In the genomic region with DNA sequence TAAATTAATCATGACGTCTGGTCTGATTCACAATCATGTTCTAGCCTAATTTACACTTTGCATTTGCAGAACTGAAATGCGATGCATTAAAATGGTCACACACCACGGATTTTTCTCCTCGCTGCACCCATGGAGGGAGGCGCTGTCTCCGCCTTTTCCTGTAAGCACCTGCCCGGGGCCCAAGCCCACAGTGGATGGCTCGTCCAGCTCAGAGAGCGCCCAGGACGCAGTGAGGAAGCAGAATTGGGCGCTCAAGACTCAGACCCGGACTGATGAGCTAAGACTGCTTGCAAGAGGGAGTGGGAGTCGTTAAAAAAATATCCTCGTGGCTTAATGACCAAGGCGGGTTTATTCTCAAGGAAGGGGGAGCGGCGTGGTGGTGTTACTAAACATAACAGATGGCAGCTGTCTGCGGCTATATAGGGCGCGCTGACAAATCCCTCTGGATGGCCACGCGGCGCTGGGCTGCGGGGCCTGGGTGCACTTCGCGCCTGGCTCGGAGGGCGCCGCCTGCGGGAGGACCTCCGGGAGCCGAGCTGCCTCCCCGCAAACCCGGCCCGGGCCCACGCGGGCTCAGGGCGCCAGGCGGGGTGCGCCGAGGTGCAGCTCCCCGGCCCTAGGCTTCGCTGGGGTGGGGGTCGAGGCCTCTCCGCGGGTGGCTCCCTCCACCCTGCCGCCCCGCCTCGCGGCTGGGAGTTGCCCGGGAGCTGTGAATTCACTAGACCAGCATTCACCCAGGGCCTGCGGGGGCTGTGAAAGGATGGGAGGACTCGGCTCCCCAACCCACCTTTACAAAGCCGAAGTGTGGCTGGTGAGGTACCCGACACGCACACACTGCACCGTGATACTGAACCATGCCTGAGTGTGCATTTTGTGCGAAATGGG, we compare ENCODE assay signal across 1 cellular context.
TF ChIP-seq lines count a peak whose summit lies in the region.

No MANE protein-coding gene starts in this region.

TF ChIP-seq in H1, 55 proteins besides CTCF, POLR2A, EP300 and RAD21:
- 0 out of 2 replicates have a peak, but pooled peaks have one; percentile 19 for TF ChIP-seq TBP (IDR thresholded peaks at IDR 0.05; ENCODE audit: low read depth, low read length)
- no peak; the same call in 1 of the 2 replicates for TF ChIP-seq PHF8 (conservative IDR thresholded peaks at IDR 0.05; ENCODE audit: low read depth, low read length)
- peak; percentile 21; the same call in 1 of the 2 replicates for TF ChIP-seq RBBP5 (IDR thresholded peaks at IDR 0.05; ENCODE audit: borderline replicate concordance, low read depth, low read length)
- peak; percentile 32 for TF ChIP-seq EZH2 (IDR thresholded peaks at IDR 0.05; ENCODE audit: low read depth, low read length, severe bottlenecking)
- peak; percentile 2; the same call in 1 of the 2 replicates for TF ChIP-seq BACH1 (IDR thresholded peaks at IDR 0.05; ENCODE audit: low read length)
- TF ChIP-seq HDAC2 (IDR thresholded peaks at IDR 0.05; ENCODE audit: borderline replicate concordance in 1 of 2, low read depth in 2 of 2, low read length in 2 of 2): 0 out of 4 replicates have a peak, but pooled peaks of 1 of the 2 experiments have one; percentile 16
- TF ChIP-seq, protein P1, sequence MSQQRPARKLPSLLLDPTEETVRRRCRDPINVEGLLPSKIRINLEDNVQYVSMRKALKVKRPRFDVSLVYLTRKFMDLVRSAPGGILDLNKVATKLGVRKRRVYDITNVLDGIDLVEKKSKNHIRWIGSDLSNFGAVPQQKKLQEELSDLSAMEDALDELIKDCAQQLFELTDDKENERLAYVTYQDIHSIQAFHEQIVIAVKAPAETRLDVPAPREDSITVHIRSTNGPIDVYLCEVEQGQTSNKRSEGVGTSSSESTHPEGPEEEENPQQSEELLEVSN (IDR thresholded peaks at IDR 0.05): peak; percentile 63
- peak; percentile 80 for TF ChIP-seq KDM4A (IDR thresholded peaks at IDR 0.05; ENCODE audit: low read depth, low read length, severe bottlenecking)
- TF ChIP-seq SUZ12 (IDR thresholded peaks at IDR 0.05; ENCODE audit: low read length): no peak; the same call in 1 of the 2 replicates
- TF ChIP-seq, protein P2, sequence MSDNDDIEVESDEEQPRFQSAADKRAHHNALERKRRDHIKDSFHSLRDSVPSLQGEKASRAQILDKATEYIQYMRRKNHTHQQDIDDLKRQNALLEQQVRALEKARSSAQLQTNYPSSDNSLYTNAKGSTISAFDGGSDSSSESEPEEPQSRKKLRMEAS (IDR thresholded peaks at IDR 0.05): peak; percentile 69
TF ChIP-seq in H1: peak in this region for 8.
